Comparison of ENCODE assay signal across 8 cellular contexts in genomic region chr6:12289655-12290489, GRCh38. TPM values are rescaled to one million over a fixed set of nuclear protein-coding genes. Genes with fewer than 3 reads are reported as not detected.
DNase-seq lines count a peak whose midpoint lies in the region; ATAC-seq and TF ChIP-seq lines count a peak whose summit lies in the region.

Gene EDN1, plus strand, starts transcription at chr6:12290361. Its CDS starts 269 bp downstream, at chr6:12290630.

- H3K27ac Mint-ChIP-seq in WTC11, result no peak within 1 kb of the TSS

- DNase-seq in NCI-H146 (lab: John Stamatoyannopoulos, UW) (peak; percentile 21), NCI-H146 treated with DMSO at 0.1 percent for 48 hours (lab: John Stamatoyannopoulos, UW; ENCODE audit: unreplicated experiment) (no peak), NCI-H1105 treated with DMSO at 0.1 percent for 48 hours (lab: John Stamatoyannopoulos, UW) (peak; percentile 77), WTC11 (ENCODE audit: low spot score) (peak; percentile 84), dedifferentiated amniotic fluid mesenchymal stem cell (ENCODE audit: extremely low spot score) (peak; percentile 80), left lobe of liver (ENCODE audit: low spot score) (peak; percentile 71)
- DNase-seq in stimulated activated CD4-positive, alpha-beta T cell treated with anti-CD3 and anti-CD28 coated beads, Interleukin-1b, Interleukin-23, amount 100 ng/mL, for 48 hours, result peak; percentile 65

- peak within 1 kb of the TSS; percentile 81 for H3K4me3 Mint-ChIP-seq in WTC11

- TF ChIP-seq CTCF in WTC11 (IDR thresholded peaks at IDR 0.05), result no peak; the same call in 1 of the 2 replicates

- H3K4me1 Mint-ChIP-seq in WTC11, result peaks cover 48% of the 10 kb centered on the region

- H3K27me3 Mint-ChIP-seq in WTC11 (ENCODE audit: low read depth), result peaks cover 26% of the 10 kb centered on the region

- CTCF ChIA-PET in WTC11 (lab: Charles Lee), result interaction anchor here (0.6 to 5.1 kb wide), 56 partner anchors 7 to 1070 kb away, joined by 3 to 66 read pairs (median 4); no protein-coding TSS in a partner anchor

- no peaks in the 10 kb centered on the region for H3K36me3 Mint-ChIP-seq in WTC11

- POLR2A ChIA-PET in WTC11 (lab: Charles Lee), result no interaction called here

- no peaks in the 10 kb centered on the region for H3K9me3 Mint-ChIP-seq in WTC11

- ATAC-seq in HG02610 (IDR thresholded peaks at IDR 0.05; ENCODE audit: unreplicated experiment) (peak; percentile 83), WTC11 (peak; percentile 80), left lobe of liver (peak; percentile 93)

TF ChIP-seq in WTC11, 78 proteins besides CTCF, POLR2A, EP300 and RAD21:
- TF ChIP-seq ERG (CRISPR knock-in tag; IDR thresholded peaks at IDR 0.05), result no peak
- TF ChIP-seq MAX (CRISPR knock-in tag; IDR thresholded peaks at IDR 0.05), result peak; percentile 76; the same call in 1 of the 2 replicates

RNA-seq across cellular contexts. Expression of gene EDN1, which starts in this region (rescaled TPM):
- total RNA-seq in WTC11 (2021), result 0.50 to 1.0 TPM (median 0.80 TPM) in 3 replicates
- total RNA-seq in left lobe of liver, result 0.33 TPM

Comparison
In these comparisons a context has a peak if more than half of its experiments do, and no peak if none do; other contexts are left out.
1. Peak in DNase-seq and ATAC-seq in left lobe of liver; RNA of the gene not detected or under 1 TPM.